8 cellular contexts compared by ENCODE assay signal in the genomic region with DNA sequence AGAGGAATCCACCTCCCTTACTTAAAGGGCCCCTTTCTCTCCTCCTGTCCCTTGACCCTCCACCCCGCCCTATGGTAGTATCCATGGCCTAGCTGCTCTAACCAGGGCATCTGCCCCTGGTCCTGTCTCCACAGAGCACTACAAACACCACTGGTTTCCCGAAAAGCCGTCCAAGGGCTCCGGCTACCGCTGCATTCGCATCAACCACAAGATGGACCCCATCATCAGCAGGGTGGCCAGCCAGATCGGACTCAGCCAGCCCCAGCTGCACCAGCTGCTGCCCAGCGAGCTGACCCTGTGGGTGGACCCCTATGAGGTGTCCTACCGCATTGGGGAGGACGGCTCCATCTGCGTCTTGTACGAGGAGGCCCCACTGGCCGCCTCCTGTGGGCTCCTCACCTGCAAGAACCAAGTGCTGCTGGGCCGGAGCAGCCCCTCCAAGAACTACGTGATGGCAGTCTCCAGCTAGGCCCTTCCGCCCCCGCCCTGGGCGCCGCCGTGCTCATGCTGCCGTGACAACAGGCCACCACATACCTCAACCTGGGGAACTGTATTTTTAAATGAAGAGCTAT. TPM values are rescaled to one million over a fixed set of nuclear protein-coding genes. Genes with fewer than 3 reads are reported as not detected.
A peak's percentile ranks its signal among the peaks of the same experiment; 100 is the strongest.
DNase-seq lines count a peak whose midpoint lies in the region; ATAC-seq and TF ChIP-seq lines count a peak whose summit lies in the region.

No MANE protein-coding gene starts in this region.

- H3K9ac ChIP-seq in BLaER1 treated with 17β-estradiol and CSF1 and Interleukin-3, amounts not matched to agents 10 nM and 100 nM: peak overlapping the region; percentile 97 to 100 (median 99)
- peak overlapping the region; percentile 22 for H3K9ac ChIP-seq in mesendoderm (ENCODE audit: low read length)

- peak; percentile 36 for TF ChIP-seq CTCF in RWPE2 (IDR thresholded peaks at IDR 0.05; ENCODE audit: poor library complexity, severe bottlenecking)

- H2BK15ac ChIP-seq in mesendoderm (replicated peaks; ENCODE audit: low read depth): no peak overlapping the region

- peaks cover 50 to 65% (median 56%) of the 10 kb centered on the region in 11 experiments for H3K36me3 ChIP-seq in BLaER1 treated with 17β-estradiol and CSF1 and Interleukin-3, amounts not matched to agents 10 nM and 100 nM
- H3K36me3 ChIP-seq in RWPE2 (ENCODE audit: low read depth) (peaks cover 21% of the 10 kb centered on the region), mesendoderm (ENCODE audit: control insufficient read depth, insufficient read depth, low read length) (no peaks in the 10 kb centered on the region), thymus (ENCODE audit: control insufficient read depth, insufficient read depth) (peaks cover 52% of the 10 kb centered on the region)

- no peak for DNase-seq in RWPE2 (ENCODE audit: low spot score)
- peak; percentile 39 for DNase-seq in central memory CD4-positive, alpha-beta T cell
- peak; percentile 29 for DNase-seq in mesendoderm
- DNase-seq in NCI-H1105 treated with DMSO at 0.1 percent for 48 hours (lab: John Stamatoyannopoulos, UW): no peak
- DNase-seq in NCI-H226: no peak

- H3K79me2 ChIP-seq in mesendoderm (ENCODE audit: control insufficient read depth, insufficient read depth, low read length): no peaks in the 10 kb centered on the region

- peaks cover 0 to 4% (median 0%) of the 10 kb centered on the region in 11 experiments; a peak in 3 of 22 replicates for H3K9me3 ChIP-seq in BLaER1 treated with 17β-estradiol and CSF1 and Interleukin-3, amounts not matched to agents 10 nM and 100 nM (replicated peaks in 1 of 11)
- no peaks in the 10 kb centered on the region for H3K9me3 ChIP-seq in RWPE2 (ENCODE audit: severe bottlenecking)
- no peaks in the 10 kb centered on the region for H3K9me3 ChIP-seq in thymus (ENCODE audit: control insufficient read depth)

- peak overlapping the region; percentile 88 to 99 (median 98) for H3K4me3 ChIP-seq in BLaER1 treated with 17β-estradiol and CSF1 and Interleukin-3, amounts not matched to agents 10 nM and 100 nM
- H3K4me3 ChIP-seq in RWPE2 (ENCODE audit: severe bottlenecking) (peak overlapping the region; percentile 83), mesendoderm (ENCODE audit: low read length) (no peak overlapping the region), thymus (ENCODE audit: low read length) (peak overlapping the region; percentile 60)

- H4K5ac ChIP-seq in mesendoderm (ENCODE audit: low read length): no peak overlapping the region

- no peak overlapping the region for H4K8ac ChIP-seq in mesendoderm (ENCODE audit: low read depth, low read length)

- H3K56ac ChIP-seq in mesendoderm (ENCODE audit: low read length): peak overlapping the region; percentile 92

- H3K4ac ChIP-seq in mesendoderm (ENCODE audit: low read depth, low read length): no peak overlapping the region

- no peak overlapping the region for H3K23ac ChIP-seq in mesendoderm (ENCODE audit: low read length)

- H2AK5ac ChIP-seq in mesendoderm (ENCODE audit: low read length): no peak overlapping the region

- no peak overlapping the region for H3K18ac ChIP-seq in mesendoderm (ENCODE audit: low read length)

- H3K27me3 ChIP-seq in BLaER1 treated with 17β-estradiol and CSF1 and Interleukin-3, amounts not matched to agents 10 nM and 100 nM: no peaks in the 10 kb centered on the region
- H3K27me3 ChIP-seq in RWPE2 (ENCODE audit: insufficient read depth, poor library complexity, severe bottlenecking) (no peaks in the 10 kb centered on the region), mesendoderm (ENCODE audit: insufficient read depth, low read length, poor library complexity) (no peaks in the 10 kb centered on the region), thymus (ENCODE audit: control insufficient read depth, insufficient read depth) (no peaks in the 10 kb centered on the region)

- peak overlapping the region; percentile 93 to 100 (median 97) for H3K27ac ChIP-seq in BLaER1 treated with 17β-estradiol and CSF1 and Interleukin-3, amounts not matched to agents 10 nM and 100 nM
- peak overlapping the region; percentile 72 for H3K27ac ChIP-seq in RWPE2 (ENCODE audit: poor library complexity, severe bottlenecking)
- no peak overlapping the region for H3K27ac ChIP-seq in mesendoderm (ENCODE audit: low read depth, low read length)
- peak overlapping the region; percentile 99 for H3K27ac ChIP-seq in thymus (ENCODE audit: low read depth)

- no peaks in the 10 kb centered on the region for H3K79me1 ChIP-seq in mesendoderm (ENCODE audit: low read length)

- ATAC-seq in RWPE2 (ENCODE audit: low read depth) (no peak), GM18867 (IDR thresholded peaks at IDR 0.05; ENCODE audit: unreplicated experiment) (no peak)

- peaks cover 50 to 81% (median 74%) of the 10 kb centered on the region in 10 experiments for H3K4me1 ChIP-seq in BLaER1 treated with 17β-estradiol and CSF1 and Interleukin-3, amounts not matched to agents 10 nM and 100 nM
- H3K4me1 ChIP-seq in RWPE2 (ENCODE audit: insufficient read depth, poor library complexity, severe bottlenecking) (peaks cover 20% of the 10 kb centered on the region), mesendoderm (ENCODE audit: control insufficient read depth, low read depth, low read length) (peaks cover 23% of the 10 kb centered on the region), thymus (ENCODE audit: control insufficient read depth, insufficient read depth, low read length) (peaks cover 43% of the 10 kb centered on the region)

- peaks cover 64 to 68% (median 67%) of the 10 kb centered on the region in 11 experiments for H4K20me1 ChIP-seq in BLaER1 treated with 17β-estradiol and CSF1 and Interleukin-3, amounts not matched to agents 10 nM and 100 nM

- H2BK120ac ChIP-seq in mesendoderm (ENCODE audit: low read depth, low read length): no peak overlapping the region

- peak overlapping the region; percentile 88 to 99 (median 98) for H3K4me2 ChIP-seq in BLaER1 treated with 17β-estradiol and CSF1 and Interleukin-3, amounts not matched to agents 10 nM and 100 nM
- peak overlapping the region; percentile 16 for H3K4me2 ChIP-seq in mesendoderm (ENCODE audit: low read length)

- WGBS in mesendoderm (ENCODE audit: extremely low coverage, insufficient coverage, low lambda C conversion rate): no CpG with 5 or more reads among the region's 21 CpGs
- WGBS in thymus: 42% methylated on average over 21 of the region's 21 CpGs

- H2BK5ac ChIP-seq in mesendoderm (ENCODE audit: low read length): no peak overlapping the region

RNA-seq across cellular contexts. Expression of a gene that starts 1.7 kb away (rescaled TPM):
- polyA plus RNA-seq in mesendoderm (2013, experiment 1 of 2): 4.1 TPM
- 3.9 TPM for polyA plus RNA-seq in mesendoderm (2013, experiment 2 of 2)
- 171 TPM for polyA plus RNA-seq in thymus

RNA-seq across cellular contexts. Expression of a gene that starts 43.9 kb away (rescaled TPM):
- 0.45 TPM for polyA plus RNA-seq in mesendoderm (2013, experiment 1 of 2)
- 0.34 TPM for polyA plus RNA-seq in mesendoderm (2013, experiment 2 of 2)
- 7.5 TPM for polyA plus RNA-seq in thymus

Comparison
In these comparisons a context has a peak if more than half of its experiments do, and no peak if none do; other contexts are left out.
1. DNase-seq: peak in central memory CD4-positive, alpha-beta T cell (single experiment) and mesendoderm (single experiment); none in RWPE2 (single experiment), NCI-H1105 treated with DMSO at 0.1 percent for 48 hours (single experiment) and NCI-H226 (single experiment).